29 cellular contexts compared by ENCODE assay signal in genomic region chr3:6524479-6524878, GRCh38.
"Had no signal": no experiment of that assay in that cellular context is flagged by ENCODE, and none has a peak within 500 bp of the region (broad histone marks: within the 10 kb centered on the region; RNA-seq: fewer than 3 reads in every experiment).

No MANE protein-coding gene starts in this region.

- ATAC-seq: activated CD4-positive, alpha-beta T cell treated with anti-CD3 and anti-CD28 coated beads for 36 hours; activated CD8-positive, alpha-beta memory T cell treated with anti-CD3 and anti-CD28 coated beads, Interleukin-2, amount 10 ng/mL, durations not matched to agents 7 days and 5 days; activated CD8-positive, alpha-beta T cell treated with anti-CD3 and anti-CD28 coated beads, Interleukin-2, amount 10 ng/mL, durations not matched to agents 7 days and 5 days; activated naive CD8-positive, alpha-beta T cell treated with anti-CD3 and anti-CD28 coated beads, Interleukin-2, amount 50 U/mL, for 24 hours; body of pancreas; gastroesophageal sphincter; T-helper 17 cell had no signal

- DNase-seq: activated CD4-positive, alpha-beta memory T cell treated with anti-CD3 and anti-CD28 coated beads for 36 hours; activated CD4-positive, alpha-beta T cell treated with anti-CD3 and anti-CD28 coated beads for 36 hours; activated CD4-positive, alpha-beta T cell treated with anti-CD3 and anti-CD28 coated beads, Interleukin-2, amount 10 ng/mL, durations not matched to agents 24 days and 14 days; activated CD4-positive, CD25-positive, alpha-beta regulatory T cell; activated CD4-positive, CD25-positive, alpha-beta regulatory T cell treated with anti-CD3 and anti-CD28 coated beads, Interleukin-2, amount 50 U/mL, for 72 hours; activated CD8-positive, alpha-beta memory T cell treated with anti-CD3 and anti-CD28 coated beads, Interleukin-2, amount 10 ng/mL, durations not matched to agents 7 days and 5 days; activated CD8-positive, alpha-beta memory T cell treated with anti-CD3 and anti-CD28 coated beads, Interleukin-2, amount 50 U/mL, for 4 hours; activated CD8-positive, alpha-beta T cell treated with anti-CD3 and anti-CD28 coated beads, Interleukin-2, amount 10 ng/mL, durations not matched to agents 7 days and 5 days; activated effector memory CD4-positive, alpha-beta T cell treated with anti-CD3 and anti-CD28 coated beads, Interleukin-2, amount 50 U/mL, for 16 hours; activated naive CD4-positive, alpha-beta T cell treated with anti-CD3 and anti-CD28 coated beads for 36 hours; activated naive CD8-positive, alpha-beta T cell treated with anti-CD3 and anti-CD28 coated beads for 36 hours; activated naive CD8-positive, alpha-beta T cell treated with anti-CD3 and anti-CD28 coated beads, Interleukin-2, amount 50 U/mL, for 24 hours; activated T-cell treated with anti-CD3 and anti-CD28 coated beads, Interleukin-2, amount 50 U/mL, for 1 hour; activated T-cell treated with anti-CD3 and anti-CD28 coated beads, Interleukin-2, amount 50 U/mL, for 48 hours; adrenal gland; amygdala; aorta; body of pancreas; central memory CD4-positive, alpha-beta T cell; cerebellar nuclear complex; colonic mucosa; effector CD8-positive, alpha-beta T cell; esophagus squamous epithelium; foreskin melanocyte; T-helper 1 cell; T-helper 17 cell; T1000 had no signal

- H3K4me1 ChIP-seq: adrenal gland, colonic mucosa, esophagus squamous epithelium had no signal

- H3K9me3 ChIP-seq: adrenal gland, body of pancreas, colonic mucosa, esophagus squamous epithelium, gastroesophageal sphincter had no signal

- H3K36me3 ChIP-seq: adrenal gland, colonic mucosa, esophagus squamous epithelium, gastroesophageal sphincter had no signal

- H3K27me3 ChIP-seq: adrenal gland, body of pancreas, colonic mucosa, esophagus squamous epithelium, gastroesophageal sphincter had no signal

- H3K27ac ChIP-seq: adrenal gland, body of pancreas, colonic mucosa, epithelial cell of prostate, esophagus squamous epithelium, gastroesophageal sphincter had no signal

- H3K4me3 ChIP-seq: adrenal gland, body of pancreas, colonic mucosa, esophagus squamous epithelium, gastroesophageal sphincter had no signal
